ENCODE assay signal across 1 cellular context in the genomic region with DNA sequence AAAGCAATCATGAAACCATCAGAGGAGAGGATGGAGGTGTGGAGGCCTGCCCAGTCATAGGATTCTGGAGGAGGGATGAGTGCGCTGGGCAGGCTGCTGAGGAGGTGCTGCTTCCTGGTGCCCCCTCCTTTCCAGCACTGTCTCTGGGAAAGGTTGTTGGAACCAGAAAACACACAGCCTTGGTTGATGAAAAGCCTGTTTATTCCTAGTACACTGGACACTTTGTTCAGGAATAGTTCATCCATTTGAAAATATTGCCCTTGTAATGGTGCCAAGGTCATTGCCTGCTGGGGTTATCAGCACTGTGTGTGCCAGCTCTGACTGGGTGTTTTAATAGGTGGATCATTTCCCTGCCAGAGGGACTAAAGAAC.
A peak's percentile ranks its signal among the peaks of the same experiment; 100 is the strongest.
TF ChIP-seq lines count a peak whose summit lies in the region.

No MANE protein-coding gene starts in this region.

TF ChIP-seq in HepG2, 621 proteins besides CTCF, POLR2A, EP300 and RAD21 (continued from another document):
- no peak for TF ChIP-seq ZBTB40 (IDR thresholded peaks at IDR 0.05)
- TF ChIP-seq ZBTB40 (CRISPR knock-in tag; IDR thresholded peaks at IDR 0.05): no peak
- TF ChIP-seq JUND (CRISPR knock-in tag; IDR thresholded peaks at IDR 0.05): no peak
- TF ChIP-seq IKZF1 (IDR thresholded peaks at IDR 0.05): no peak
- TF ChIP-seq SMAD9 (CRISPR knock-in tag; IDR thresholded peaks at IDR 0.05): no peak
- no peak for TF ChIP-seq ZNF644 (CRISPR knock-in tag; IDR thresholded peaks at IDR 0.05; ENCODE audit: low read depth)
- TF ChIP-seq, protein P1, sequence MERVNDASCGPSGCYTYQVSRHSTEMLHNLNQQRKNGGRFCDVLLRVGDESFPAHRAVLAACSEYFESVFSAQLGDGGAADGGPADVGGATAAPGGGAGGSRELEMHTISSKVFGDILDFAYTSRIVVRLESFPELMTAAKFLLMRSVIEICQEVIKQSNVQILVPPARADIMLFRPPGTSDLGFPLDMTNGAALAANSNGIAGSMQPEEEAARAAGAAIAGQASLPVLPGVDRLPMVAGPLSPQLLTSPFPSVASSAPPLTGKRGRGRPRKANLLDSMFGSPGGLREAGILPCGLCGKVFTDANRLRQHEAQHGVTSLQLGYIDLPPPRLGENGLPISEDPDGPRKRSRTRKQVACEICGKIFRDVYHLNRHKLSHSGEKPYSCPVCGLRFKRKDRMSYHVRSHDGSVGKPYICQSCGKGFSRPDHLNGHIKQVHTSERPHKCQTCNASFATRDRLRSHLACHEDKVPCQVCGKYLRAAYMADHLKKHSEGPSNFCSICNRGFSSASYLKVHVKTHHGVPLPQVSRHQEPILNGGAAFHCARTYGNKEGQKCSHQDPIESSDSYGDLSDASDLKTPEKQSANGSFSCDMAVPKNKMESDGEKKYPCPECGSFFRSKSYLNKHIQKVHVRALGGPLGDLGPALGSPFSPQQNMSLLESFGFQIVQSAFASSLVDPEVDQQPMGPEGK (CRISPR knock-in tag; IDR thresholded peaks at IDR 0.05): peak; percentile 66; the same call in 1 of the 2 replicates
- no peak for TF ChIP-seq PITX1 (CRISPR knock-in tag; IDR thresholded peaks at IDR 0.05)
